ENCODE assay signal across 8 cellular contexts in the genomic region with DNA sequence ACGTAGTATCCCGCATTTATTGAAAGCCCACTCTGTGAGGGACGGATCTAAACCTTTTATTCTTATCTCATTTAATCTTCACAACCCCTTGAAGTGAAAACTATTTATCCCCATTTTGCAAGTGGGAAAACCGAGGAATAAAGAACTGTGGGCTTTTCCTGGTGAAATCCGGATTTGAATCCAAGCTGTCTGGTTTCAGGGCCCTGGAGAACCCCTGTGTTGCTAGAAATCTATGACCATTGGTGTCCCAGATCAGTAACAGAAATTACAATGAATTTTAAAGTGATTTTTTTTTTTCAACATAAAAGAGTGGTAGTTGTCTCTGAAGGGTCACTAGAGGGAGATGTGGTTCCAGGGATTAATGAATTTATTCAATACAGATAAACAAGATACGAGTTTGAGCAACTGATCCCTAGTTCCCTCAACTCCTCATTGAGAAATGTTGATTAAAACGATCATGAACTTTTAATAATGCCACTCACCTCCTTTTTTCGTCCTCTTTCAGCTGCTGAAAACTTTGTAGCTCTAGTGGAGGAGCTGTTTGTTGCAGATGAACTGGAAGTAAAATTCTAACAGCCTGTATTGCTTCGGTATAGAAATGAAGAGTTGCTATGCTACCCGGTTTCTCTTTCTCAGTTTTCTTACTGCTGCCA. TPM values are rescaled to one million over a fixed set of nuclear protein-coding genes. Genes with fewer than 3 reads are reported as not detected.
A peak's percentile ranks its signal among the peaks of the same experiment; 100 is the strongest.
DNase-seq lines count a peak whose midpoint lies in the region; ATAC-seq and TF ChIP-seq lines count a peak whose summit lies in the region.

No MANE protein-coding gene starts in this region.

- H3K4me3 ChIP-seq in BE2C (ENCODE audit: low read depth, low read length), result peak overlapping the region; percentile 94
- peak overlapping the region; percentile 90 for H3K4me3 ChIP-seq in GM23248
- peak overlapping the region; percentile 76 to 99 for H3K4me3 ChIP-seq in muscle layer of colon (ENCODE audit: low read depth in 1 of 2, low read length in 2 of 2)

- H3K4me1 ChIP-seq in BE2C (peaks cover 3% of the 10 kb centered on the region; the same call in 1 of the 2 replicates), GM23248 (ENCODE audit: insufficient read depth) (peaks cover 25% of the 10 kb centered on the region), muscle layer of colon (ENCODE audit: insufficient read depth, low read length) (peaks cover 33% of the 10 kb centered on the region)

- H3K36me3 ChIP-seq in BE2C, result peaks cover 44% of the 10 kb centered on the region
- H3K36me3 ChIP-seq in GM23248 (ENCODE audit: low read depth), result peaks cover 39% of the 10 kb centered on the region
- H3K36me3 ChIP-seq in muscle layer of colon (ENCODE audit: insufficient read depth, low read length), result peaks cover 39% of the 10 kb centered on the region

- DNase-seq in BE2C, result no peak
- peak; percentile 76 for DNase-seq in GM23248
- peak; percentile 73 for DNase-seq in OCI-M1 (lab: John Stamatoyannopoulos, UW)
- DNase-seq in OCI-M2 (lab: John Stamatoyannopoulos, UW; ENCODE audit: unreplicated experiment), result no peak

- TF ChIP-seq CTCF in BE2C (IDR thresholded peaks at IDR 0.05; ENCODE audit: low read depth, low read length), result peak; percentile 53

- H3K4me3 Mint-ChIP-seq in dendritic cell treated with granulocyte-macrophage colony-stimulating factor and Interleukin-4, amounts not matched to agents 40 ng/mL and 50 ng/mL, for 4 days, result peak overlapping the region; percentile 100

- peaks cover 50% of the 10 kb centered on the region for H3K79me2 ChIP-seq in GM23248 (ENCODE audit: insufficient read depth)

- peaks cover 57% of the 10 kb centered on the region for H3K36me3 Mint-ChIP-seq in dendritic cell treated with granulocyte-macrophage colony-stimulating factor and Interleukin-4, amounts not matched to agents 40 ng/mL and 50 ng/mL, for 4 days (ENCODE audit: low read depth)

- peaks cover 49% of the 10 kb centered on the region for H3K4me1 Mint-ChIP-seq in dendritic cell treated with granulocyte-macrophage colony-stimulating factor and Interleukin-4, amounts not matched to agents 40 ng/mL and 50 ng/mL, for 4 days (ENCODE audit: low read depth)

- H3K9ac ChIP-seq in GM23248 (peak overlapping the region; percentile 93), muscle layer of colon (ENCODE audit: low read length) (peak overlapping the region; percentile 99)

- H2AFZ ChIP-seq in GM23248, result peak overlapping the region; percentile 82

- ATAC-seq in HG02870 (IDR thresholded peaks at IDR 0.05; ENCODE audit: unreplicated experiment) (no peak), GM21360 (IDR thresholded peaks at IDR 0.05; ENCODE audit: unreplicated experiment) (no peak)

- H3F3A ChIP-seq in GM23248 (ENCODE audit: insufficient read depth), result peaks cover 33% of the 10 kb centered on the region

- H3K27me3 Mint-ChIP-seq in dendritic cell treated with granulocyte-macrophage colony-stimulating factor and Interleukin-4, amounts not matched to agents 40 ng/mL and 50 ng/mL, for 4 days, result peaks cover 8% of the 10 kb centered on the region

- intact Hi-C loops in dendritic cell treated with granulocyte-macrophage colony-stimulating factor and Interleukin-4, amounts not matched to agents 40 ng/mL and 50 ng/mL, for 4 days (cut with micrococcal nuclease), result loop anchor here (5.0 kb wide), 3 partner anchors 302 to 557 kb away; a partner anchor contains a TSS

- H3K27ac Mint-ChIP-seq in dendritic cell treated with granulocyte-macrophage colony-stimulating factor and Interleukin-4, amounts not matched to agents 40 ng/mL and 50 ng/mL, for 4 days, result peak overlapping the region; percentile 96

- 5 to 6% methylated on average over 10 of the region's 10 CpGs for WGBS in GM23248 (ENCODE audit: low coverage in 1 of 2, low lambda C conversion rate in 2 of 2, missing lambda C conversion rate in 2 of 2), 2 experiments

- peak overlapping the region; percentile 63 for H3K27ac ChIP-seq in GM23248
- peak overlapping the region; percentile 88 for H3K27ac ChIP-seq in muscle layer of colon (ENCODE audit: low read depth, low read length)

- no peaks in the 10 kb centered on the region for H3K27me3 ChIP-seq in BE2C
- H3K27me3 ChIP-seq in GM23248 (replicated peaks; ENCODE audit: insufficient read depth), result no peaks in the 10 kb centered on the region
- H3K27me3 ChIP-seq in muscle layer of colon (ENCODE audit: control insufficient read depth in 1 of 2, insufficient read depth in 2 of 2, low read length in 2 of 2), result no peaks in the 10 kb centered on the region

- peak overlapping the region; percentile 94 for H3K4me2 ChIP-seq in GM23248 (ENCODE audit: unreplicated experiment)

- H3K9me3 ChIP-seq in BE2C, result no peaks in the 10 kb centered on the region
- no peaks in the 10 kb centered on the region for H3K9me3 ChIP-seq in GM23248 (ENCODE audit: low read depth)
- H3K9me3 ChIP-seq in muscle layer of colon (ENCODE audit: low read length), result no peaks in the 10 kb centered on the region

- in situ Hi-C loops in GM23248 (cut with MboI), result no loop called here

- no peaks in the 10 kb centered on the region for H3K9me3 Mint-ChIP-seq in dendritic cell treated with granulocyte-macrophage colony-stimulating factor and Interleukin-4, amounts not matched to agents 40 ng/mL and 50 ng/mL, for 4 days

- H4K20me1 ChIP-seq in GM23248 (ENCODE audit: insufficient read depth), result no peaks in the 10 kb centered on the region

- H3K9me2 ChIP-seq in GM23248 (ENCODE audit: insufficient read depth), result no peaks in the 10 kb centered on the region

RNA-seq across cellular contexts. Expression of a gene that starts 0.9 kb away (rescaled TPM):
- polyA plus RNA-seq in BE2C (2012; ENCODE audit: insufficient read depth, insufficient read length, low read depth), result 271 TPM
- 197 and 202 TPM in 2 replicates for total RNA-seq in GM23248 (2014; rRNA removed; shearing (Covaris generic))
- 249 and 254 TPM in 2 replicates for polyA plus RNA-seq in GM23248 (2016; fragmentation: Nextera tagmentation; extraction: Ambion mirVana)

RNA-seq across cellular contexts. Expression of a gene that starts 28.4 kb away (rescaled TPM):
- polyA plus RNA-seq in BE2C (2012; ENCODE audit: insufficient read depth, insufficient read length, low read depth), result 21.9 TPM
- total RNA-seq in GM23248 (2014; rRNA removed; shearing (Covaris generic)), result under 0.01 TPM in 1 of 2 replicates, not detected in the other
- 0.11 and 0.25 TPM in 2 replicates for polyA plus RNA-seq in GM23248 (2016; fragmentation: Nextera tagmentation; extraction: Ambion mirVana)

RNA-seq across cellular contexts. Expression of a gene that starts 28.5 kb away (rescaled TPM):
- 15.7 TPM for polyA plus RNA-seq in BE2C (2012; ENCODE audit: insufficient read depth, insufficient read length, low read depth)
- 2.0 and 8.2 TPM in 2 replicates for total RNA-seq in GM23248 (2014; rRNA removed; shearing (Covaris generic))
- 4.2 and 5.4 TPM in 2 replicates for polyA plus RNA-seq in GM23248 (2016; fragmentation: Nextera tagmentation; extraction: Ambion mirVana)

Comparison
In these comparisons a context has a peak if more than half of its experiments do, and no peak if none do; other contexts are left out.
1. DNase-seq: peak in GM23248 (single experiment) and OCI-M1 (single experiment); none in BE2C (single experiment) and OCI-M2 (single experiment).
2. Peak in every context shown above with its lines, with median percentiles within 50 percentile points of each other: H3K4me3 ChIP-seq.